7 cellular contexts compared by ENCODE assay signal in the genomic region with DNA sequence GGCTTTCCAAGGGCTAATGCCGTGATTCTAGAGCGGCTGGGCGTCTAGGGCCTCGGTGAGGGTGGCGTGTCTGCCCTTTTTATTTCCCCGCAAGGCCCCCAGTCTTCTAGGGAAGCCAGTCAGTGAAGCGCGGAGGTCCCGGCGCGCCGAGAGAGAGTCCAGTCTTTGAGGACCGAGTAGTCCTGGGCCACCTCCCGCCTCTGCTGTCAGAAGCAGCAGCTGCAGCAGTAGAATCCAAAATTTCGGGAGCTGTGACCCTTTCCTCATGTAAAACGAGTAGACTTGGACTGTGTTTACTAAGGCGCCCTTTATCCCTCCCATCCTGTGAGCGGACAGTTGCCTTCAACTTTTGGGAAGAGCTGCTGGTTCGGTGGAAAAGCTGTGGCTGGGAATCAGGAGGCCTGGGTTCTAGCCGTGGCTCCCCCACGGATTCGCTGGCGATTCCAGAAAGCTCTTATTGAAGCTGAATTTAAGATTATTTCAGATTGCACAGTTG. TPM values are rescaled to one million over a fixed set of nuclear protein-coding genes. Genes with fewer than 3 reads are reported as not detected.
A peak's percentile ranks its signal among the peaks of the same experiment; 100 is the strongest.
DNase-seq lines count a peak whose midpoint lies in the region; ATAC-seq and TF ChIP-seq lines count a peak whose summit lies in the region.
"Not testable (repeated sequence)": the region's sequence is repeated elsewhere in the genome, so short reads cannot be mapped to it uniquely, and the experiment has no call there.

No MANE protein-coding gene starts in this region.

- not testable (repeated sequence) for H3K27me3 ChIP-seq in HUES48 (ENCODE audit: control insufficient read depth, insufficient read depth, low read length); hepatocyte

- H3K9ac ChIP-seq in HUES48 (ENCODE audit: low read depth, low read length) = peak overlapping the region; percentile 84

- not testable (repeated sequence) for H3K36me3 Mint-ChIP-seq in T-helper 17 cell (ENCODE audit: low read depth); osteocyte (ENCODE audit: unreplicated experiment)

- H3K79me2 ChIP-seq in hepatocyte = peaks cover 46% of the 10 kb centered on the region

- H3K27ac ChIP-seq in HEK293 (ENCODE audit: extremely low read depth, low read depth, low read length) (peak overlapping the region; percentile 50; the same call in 1 of the 2 replicates), HUES48 (ENCODE audit: low read depth, low read length) (peak overlapping the region; percentile 88), caudate nucleus (ENCODE audit: low read depth, low read length) (peak overlapping the region; percentile 41), hepatocyte (peak overlapping the region; percentile 94)

- peak overlapping the region; percentile 95 for H3K27ac Mint-ChIP-seq in T-helper 17 cell
- H3K27ac Mint-ChIP-seq in osteocyte (ENCODE audit: unreplicated experiment) = peak overlapping the region; percentile 99

- not testable (repeated sequence) for TF ChIP-seq CTCF in HEK293 (tag by site-specific recombination; IDR thresholded peaks at IDR 0.05); hepatocyte (IDR thresholded peaks at IDR 0.05; ENCODE audit: poor library complexity); osteocyte (IDR thresholded peaks at IDR 0.05)

- H3K4me2 ChIP-seq in hepatocyte = peak overlapping the region; percentile 95

- CTCF ChIA-PET in HEK293 (lab: Yijun Ruan, JAX) = interaction anchor here (0.7 to 2.0 kb wide), 3 partner anchors 40 to 213 kb away, joined by 3 to 6 read pairs (median 3); no protein-coding TSS in a partner anchor

- not testable (repeated sequence) for H3K27me3 Mint-ChIP-seq in T-helper 17 cell; osteocyte (ENCODE audit: unreplicated experiment)

- peak overlapping the region; percentile 88 for H3K4me3 ChIP-seq in HEK293 (ENCODE audit: low read depth, low read length)
- H3K4me3 ChIP-seq in HUES48 (ENCODE audit: low read depth, low read length) = peak overlapping the region; percentile 87
- peak overlapping the region; percentile 70 for H3K4me3 ChIP-seq in hepatocyte

- not testable (repeated sequence) for H3K4me1 ChIP-seq in HEK293 (ENCODE audit: control insufficient read depth, insufficient read depth, low read length); HUES48 (ENCODE audit: control insufficient read depth, insufficient read depth, low read length); hepatocyte (ENCODE audit: insufficient read depth)

- ATAC-seq in GM18498 (IDR thresholded peaks at IDR 0.05; ENCODE audit: unreplicated experiment) (peak; percentile 20), T-helper 17 cell (peak; percentile 5)

- H3K4me3 Mint-ChIP-seq in T-helper 17 cell (peak overlapping the region; percentile 93), osteocyte (ENCODE audit: unreplicated experiment) (peak overlapping the region; percentile 98)

- H3K9me2 ChIP-seq in hepatocyte (replicated peaks; ENCODE audit: insufficient read depth) = not testable (repeated sequence)

- POLR2A ChIA-PET in HEK293 (lab: Yijun Ruan, JAX) = interaction anchor here (0.7 to 2.3 kb wide), 11 partner anchors 11 to 345 kb away, joined by 3 to 28 read pairs (median 4); a partner anchor contains a TSS

- H3K4me1 Mint-ChIP-seq in T-helper 17 cell (peaks cover 33% of the 10 kb centered on the region), osteocyte (ENCODE audit: unreplicated experiment) (peaks cover 33% of the 10 kb centered on the region)

- WGBS in hepatocyte (ENCODE audit: low lambda C conversion rate, missing lambda C conversion rate) = 1% methylated on average over 23 of the region's 23 CpGs

- H2AFZ ChIP-seq in hepatocyte = peak overlapping the region; percentile 91

- not testable (repeated sequence) for H3K9me3 ChIP-seq in HEK293 (ENCODE audit: control insufficient read depth, insufficient read depth, low read depth, low read length); HUES48 (ENCODE audit: control insufficient read depth, insufficient read depth, low read length); T-helper 17 cell (ENCODE audit: control insufficient read depth, low read length, poor library complexity, severe bottlenecking); hepatocyte (ENCODE audit: low read depth)

- not testable (repeated sequence) for H3K36me3 ChIP-seq in HEK293 (ENCODE audit: control insufficient read depth in 2 of 2, insufficient read depth in 1 of 2, low read length in 2 of 2); HUES48 (ENCODE audit: control insufficient read depth, insufficient read depth, low read length); hepatocyte (replicated peaks; ENCODE audit: insufficient read depth, low read depth)

- DNase-seq in T-helper 17 cell (peak in 1 of 3 donors; percentile 12), caudate nucleus (lab: John Stamatoyannopoulos, UW) (peak in 16 of 61 donors; percentile 3 to 51 (median 28))
- DNase-seq in hepatocyte (ENCODE audit: low spot score); osteocyte (ENCODE audit: extremely low spot score, unreplicated experiment): not testable (repeated sequence)

- not testable (repeated sequence) for H4K20me1 ChIP-seq in hepatocyte (ENCODE audit: insufficient read depth, poor library complexity, severe bottlenecking)

- H3K9me3 Mint-ChIP-seq in osteocyte (ENCODE audit: unreplicated experiment) = not testable (repeated sequence)

TF ChIP-seq in HEK293, 187 proteins besides CTCF, POLR2A, EP300 and RAD21:
- TF ChIP-seq ZNF341 (tag by site-specific recombination; IDR thresholded peaks at IDR 0.05; ENCODE audit: low read depth) (peak; percentile 65), ZBTB17 (tag by site-specific recombination; IDR thresholded peaks at IDR 0.05) (0 out of 2 replicates have a peak, but pooled peaks have one; percentile 14), GLIS2 (tag by site-specific recombination; IDR thresholded peaks at IDR 0.05) (peak; percentile 13; the same call in 1 of the 2 replicates)

RNA-seq across cellular contexts. Expression of a gene that starts 0.5 kb away (rescaled TPM):
- total RNA-seq in T-helper 17 cell (10 to 100 TPM; 33.4 to 33.6 TPM), hepatocyte (14.6 and 18.1 TPM in 2 replicates), osteocyte (22.8 and 27.1 TPM in 2 replicates)
- polyA plus RNA-seq in hepatocyte = 12.2 and 12.3 TPM in 2 replicates

Comparison
In these comparisons a context has a peak if more than half of its experiments do, and no peak if none do; other contexts are left out.
1. H3K27ac ChIP-seq: peak in every context shown above with its lines; median percentile 94 in hepatocyte; 88 in HUES48; 50 in HEK293; 41 in caudate nucleus.